ENCODE assay signal across 8 cellular contexts in genomic region chr15:56832125-56832524, GRCh38.
DNase-seq lines count a peak whose midpoint lies in the region; ATAC-seq and TF ChIP-seq lines count a peak whose summit lies in the region.

No MANE protein-coding gene starts in this region.

- no peak overlapping the region for H2BK5ac ChIP-seq in neuronal stem cell (ENCODE audit: low read length)

- H3K14ac ChIP-seq in neuronal stem cell (ENCODE audit: low read length): no peak overlapping the region

- no peak overlapping the region for H3K4me2 ChIP-seq in neuronal stem cell (ENCODE audit: insufficient read depth, low read length, poor library complexity, severe bottlenecking)

- intact Hi-C loops in transverse colon (cut with DNase I; ENCODE audit: low total_unique reads): no loop called here

- WGBS in neuronal stem cell (ENCODE audit: extremely low coverage in 2 of 2, insufficient read length in 2 of 2, insufficient replicate concordance in 1 of 2), 2 donors: no CpG with 5 or more reads among the region's 5 CpGs
- 0 to 36% methylated on average over 1 to 5 of the region's 5 CpGs for WGBS in transverse colon (ENCODE audit: low coverage in 1 of 2), 2 donors

- ATAC-seq in GM19023 (IDR thresholded peaks at IDR 0.05; ENCODE audit: unreplicated experiment) (no peak), GM21526 (IDR thresholded peaks at IDR 0.05; ENCODE audit: low FRiP score, unreplicated experiment) (no peak)

- no peak overlapping the region for H2BK12ac ChIP-seq in neuronal stem cell (ENCODE audit: low read length)

- H3K9me3 ChIP-seq in neuronal stem cell (replicated peaks in 1 of 2; ENCODE audit: control insufficient read depth in 2 of 2, insufficient read depth in 1 of 2, low read depth in 1 of 2, low read length in 2 of 2) (no peaks in the 10 kb centered on the region), transverse colon (no peaks in the 10 kb centered on the region)

- no peak overlapping the region for H2BK120ac ChIP-seq in neuronal stem cell (ENCODE audit: low read depth, low read length)

- peak overlapping the region; percentile 55 for H2AFZ ChIP-seq in neuronal stem cell (ENCODE audit: low read length)

- in situ Hi-C loops in transverse colon (cut with MboI; ENCODE audit: low pct_ligation_motif_present in 1 of 4, low pct_unique_long_range_greater_than_20kb in 1 of 4, low sequenced_read_pairs in 3 of 4): no loop called here

- DNase-seq in amygdala (lab: John Stamatoyannopoulos, UW) (peak in 43 of 56 donors; percentile 6 to 68 (median 21)), fibroblast of the aortic adventitia (ENCODE audit: low read depth) (peak; percentile 27), neuronal stem cell (ENCODE audit: low spot score) (no peak), transverse colon (peak; percentile 58), T-helper 9 cell (no peak), EL (no peak)

- H3K27ac ChIP-seq in neuronal stem cell (replicated peaks; ENCODE audit: low read length) (no peak overlapping the region), transverse colon (peak overlapping the region; percentile 30 to 63 (median 48))

- no peak overlapping the region for H2BK15ac ChIP-seq in neuronal stem cell (ENCODE audit: low read length)

- no peak overlapping the region for H3K9ac ChIP-seq in neuronal stem cell (ENCODE audit: low read depth, low read length, poor library complexity)

- no peak overlapping the region for H4K8ac ChIP-seq in neuronal stem cell (ENCODE audit: low read depth, low read length)

- H3K4me3 ChIP-seq in fibroblast of the aortic adventitia (ENCODE audit: low read depth, low read length) (no peak overlapping the region), neuronal stem cell (ENCODE audit: low read length in 2 of 2) (no peak overlapping the region), transverse colon (no peak overlapping the region)

- no peak for TF ChIP-seq POLR2A in transverse colon (IDR thresholded peaks at IDR 0.05)

- H3K36me3 ChIP-seq in neuronal stem cell (replicated peaks in 1 of 2; ENCODE audit: control insufficient read depth in 2 of 2, insufficient read depth in 2 of 2, low read length in 2 of 2) (no peaks in the 10 kb centered on the region), transverse colon (no peaks in the 10 kb centered on the region)

- H3K4me1 ChIP-seq in neuronal stem cell (ENCODE audit: control insufficient read depth in 2 of 2, insufficient read depth in 1 of 2, low read depth in 1 of 2, low read length in 2 of 2) (peaks cover 0 to 4% of the 10 kb centered on the region in 2 donors), transverse colon (peaks cover 0 to 19% (median 7%) of the 10 kb centered on the region in 4 donors)

- H3K79me1 ChIP-seq in neuronal stem cell (ENCODE audit: low read depth, low read length): no peaks in the 10 kb centered on the region

- no peak overlapping the region for H3K23ac ChIP-seq in neuronal stem cell (ENCODE audit: low read depth, low read length, poor library complexity)

- no peaks in the 10 kb centered on the region for H3K27me3 ChIP-seq in neuronal stem cell (ENCODE audit: control insufficient read depth in 3 of 3, insufficient read depth in 3 of 3, low read depth in 1 of 3, low read length in 3 of 3)
- no peaks in the 10 kb centered on the region for H3K27me3 ChIP-seq in transverse colon

- no peak for TF ChIP-seq EP300 in transverse colon (IDR thresholded peaks at IDR 0.05; ENCODE audit: low read depth)

- H2AK5ac ChIP-seq in neuronal stem cell (ENCODE audit: low read depth, low read length): no peak overlapping the region

- no peak for TF ChIP-seq CTCF in fibroblast of the aortic adventitia (IDR thresholded peaks at IDR 0.05; ENCODE audit: insufficient read depth, low read length)
- TF ChIP-seq CTCF in transverse colon (IDR thresholded peaks at IDR 0.05): no peak

- no peak overlapping the region for H4K91ac ChIP-seq in neuronal stem cell (ENCODE audit: low read depth, low read length, poor library complexity)

- H3K18ac ChIP-seq in neuronal stem cell (ENCODE audit: low read length): peak overlapping the region; percentile 15

- no peak overlapping the region for H3K4ac ChIP-seq in neuronal stem cell (ENCODE audit: low read length)

Comparison
In these comparisons a context has a peak if more than half of its experiments do, and no peak if none do; other contexts are left out.
1. DNase-seq: peak in amygdala (43 of 56), fibroblast of the aortic adventitia (single experiment) and transverse colon (single experiment); none in neuronal stem cell (single experiment), T-helper 9 cell (single experiment) and EL (single experiment).